In the genomic region with DNA sequence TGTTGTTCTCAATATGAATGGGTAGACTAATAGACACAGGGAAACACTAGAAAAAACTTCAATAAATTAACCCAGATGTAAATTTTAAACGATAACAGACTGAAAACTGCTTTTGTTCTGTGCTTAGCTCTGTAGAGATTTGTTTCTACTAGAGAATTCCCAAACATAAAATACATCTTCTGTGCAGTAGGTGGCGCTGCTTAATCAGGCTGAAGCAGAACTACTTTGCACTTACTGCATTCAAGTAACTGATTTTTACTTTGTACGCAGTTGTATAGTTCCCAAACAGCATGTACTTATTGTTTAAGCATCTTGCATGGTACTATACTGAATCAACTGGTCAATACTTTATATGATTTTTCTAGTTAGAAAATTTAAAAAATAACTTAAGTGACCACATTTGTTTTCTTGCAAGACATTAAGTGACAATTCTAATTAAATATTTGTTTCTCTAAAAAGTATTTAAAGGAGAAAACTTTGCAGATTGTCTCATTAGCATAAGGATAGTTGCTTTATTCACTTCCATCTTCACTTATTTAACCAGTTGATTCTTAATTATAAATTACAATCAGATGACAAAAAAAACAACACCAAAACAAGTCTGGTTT, we compare ENCODE assay signal across 8 cellular contexts.
A peak's percentile ranks its signal among the peaks of the same experiment; 100 is the strongest.
DNase-seq lines count a peak whose midpoint lies in the region; ATAC-seq and TF ChIP-seq lines count a peak whose summit lies in the region.

No MANE protein-coding gene starts in this region.

- H3K36me3 Mint-ChIP-seq in activated CD4-positive, alpha-beta T cell treated with anti-CD3 and anti-CD28 coated beads, Interleukin-2, amount 10 ng/mL, durations not matched to agents 24 days and 14 days (ENCODE audit: low read depth) = peaks cover 6% of the 10 kb centered on the region
- no peaks in the 10 kb centered on the region for H3K36me3 Mint-ChIP-seq in mesothelial cell of epicardium
- H3K36me3 Mint-ChIP-seq in stimulated activated effector memory CD8-positive, alpha-beta T cell treated with anti-CD3 and anti-CD28 coated beads, Interleukin-12 subunit alpha, Interleukin-12 subunit beta, amount 100 ng/mL, for 72 hours = peaks cover 29% of the 10 kb centered on the region

- no peak overlapping the region for H3K27ac Mint-ChIP-seq in activated CD4-positive, alpha-beta T cell treated with anti-CD3 and anti-CD28 coated beads, Interleukin-2, amount 10 ng/mL, durations not matched to agents 24 days and 14 days
- H3K27ac Mint-ChIP-seq in mesothelial cell of epicardium = peak overlapping the region; percentile 55
- no peak overlapping the region for H3K27ac Mint-ChIP-seq in stimulated activated effector memory CD8-positive, alpha-beta T cell treated with anti-CD3 and anti-CD28 coated beads, Interleukin-12 subunit alpha, Interleukin-12 subunit beta, amount 100 ng/mL, for 72 hours

- intact Hi-C loops in activated CD4-positive, alpha-beta T cell treated with anti-CD3 and anti-CD28 coated beads, Interleukin-2, amount 10 ng/mL, durations not matched to agents 24 days and 14 days (cut with micrococcal nuclease) = loop anchor here (1.0 to 5.0 kb wide), 4 partner anchors 225 to 719 kb away; partner anchors contain the start of gene INPP4B

- DNase-seq in AG09309 (ENCODE audit: low read depth) = peak; percentile 47
- peak; percentile 42 for DNase-seq in NCI-H446 treated with DMSO at 0.1 percent for 48 hours (lab: John Stamatoyannopoulos, UW)
- DNase-seq in activated CD4-positive, alpha-beta T cell treated with anti-CD3 and anti-CD28 coated beads, Interleukin-2, amount 10 ng/mL, durations not matched to agents 24 days and 14 days = peak; percentile 88
- DNase-seq in effector CD8-positive, alpha-beta T cell (lab: John Stamatoyannopoulos, UW) = peak; percentile 19
- peak in 1 of 2 experiments; percentile 54 for DNase-seq in mesothelial cell of epicardium (ENCODE audit: low spot score in 2 of 2, unreplicated experiment in 2 of 2)
- peak; percentile 22 to 67 for DNase-seq in stimulated activated effector memory CD8-positive, alpha-beta T cell treated with anti-CD3 and anti-CD28 coated beads, Interleukin-12 subunit alpha, Interleukin-12 subunit beta, amount 100 ng/mL, for 72 hours (ENCODE audit: low spot score in 2 of 2)

- peak; percentile 87 for ATAC-seq in GM18508 (IDR thresholded peaks at IDR 0.05; ENCODE audit: insufficient read depth, unreplicated experiment)
- peak; percentile 75 for ATAC-seq in HG03045 (IDR thresholded peaks at IDR 0.05; ENCODE audit: unreplicated experiment)
- peak; percentile 51 for ATAC-seq in stimulated activated effector memory CD8-positive, alpha-beta T cell treated with anti-CD3 and anti-CD28 coated beads, Interleukin-12 subunit alpha, Interleukin-12 subunit beta, amount 100 ng/mL, for 72 hours

- H3K9me3 Mint-ChIP-seq in activated CD4-positive, alpha-beta T cell treated with anti-CD3 and anti-CD28 coated beads, Interleukin-2, amount 10 ng/mL, durations not matched to agents 24 days and 14 days = no peaks in the 10 kb centered on the region
- H3K9me3 Mint-ChIP-seq in mesothelial cell of epicardium = no peaks in the 10 kb centered on the region
- H3K9me3 Mint-ChIP-seq in stimulated activated effector memory CD8-positive, alpha-beta T cell treated with anti-CD3 and anti-CD28 coated beads, Interleukin-12 subunit alpha, Interleukin-12 subunit beta, amount 100 ng/mL, for 72 hours = no peaks in the 10 kb centered on the region

- peak; percentile 76 for TF ChIP-seq CTCF in AG09309 (IDR thresholded peaks at IDR 0.05; ENCODE audit: control insufficient read depth, insufficient read depth, low read depth, low read length, missing control alignments)
- peak; percentile 87 for TF ChIP-seq CTCF in mesothelial cell of epicardium (IDR thresholded peaks at IDR 0.05; ENCODE audit: unreplicated experiment)

- no peak overlapping the region for H3K4me3 ChIP-seq in AG09309 (ENCODE audit: control insufficient read depth, low read depth, low read length)

- H3K4me3 Mint-ChIP-seq in activated CD4-positive, alpha-beta T cell treated with anti-CD3 and anti-CD28 coated beads, Interleukin-2, amount 10 ng/mL, durations not matched to agents 24 days and 14 days = no peak overlapping the region
- H3K4me3 Mint-ChIP-seq in mesothelial cell of epicardium = no peak overlapping the region
- no peak overlapping the region for H3K4me3 Mint-ChIP-seq in stimulated activated effector memory CD8-positive, alpha-beta T cell treated with anti-CD3 and anti-CD28 coated beads, Interleukin-12 subunit alpha, Interleukin-12 subunit beta, amount 100 ng/mL, for 72 hours

- no peaks in the 10 kb centered on the region for H3K27me3 Mint-ChIP-seq in activated CD4-positive, alpha-beta T cell treated with anti-CD3 and anti-CD28 coated beads, Interleukin-2, amount 10 ng/mL, durations not matched to agents 24 days and 14 days
- H3K27me3 Mint-ChIP-seq in mesothelial cell of epicardium (ENCODE audit: low read depth) = no peaks in the 10 kb centered on the region

- H3K4me1 Mint-ChIP-seq in activated CD4-positive, alpha-beta T cell treated with anti-CD3 and anti-CD28 coated beads, Interleukin-2, amount 10 ng/mL, durations not matched to agents 24 days and 14 days = peaks cover 12% of the 10 kb centered on the region
- peaks cover 59% of the 10 kb centered on the region for H3K4me1 Mint-ChIP-seq in mesothelial cell of epicardium
- H3K4me1 Mint-ChIP-seq in stimulated activated effector memory CD8-positive, alpha-beta T cell treated with anti-CD3 and anti-CD28 coated beads, Interleukin-12 subunit alpha, Interleukin-12 subunit beta, amount 100 ng/mL, for 72 hours = peaks cover 10% of the 10 kb centered on the region
